33 cellular contexts compared by ENCODE assay signal in the genomic region with DNA sequence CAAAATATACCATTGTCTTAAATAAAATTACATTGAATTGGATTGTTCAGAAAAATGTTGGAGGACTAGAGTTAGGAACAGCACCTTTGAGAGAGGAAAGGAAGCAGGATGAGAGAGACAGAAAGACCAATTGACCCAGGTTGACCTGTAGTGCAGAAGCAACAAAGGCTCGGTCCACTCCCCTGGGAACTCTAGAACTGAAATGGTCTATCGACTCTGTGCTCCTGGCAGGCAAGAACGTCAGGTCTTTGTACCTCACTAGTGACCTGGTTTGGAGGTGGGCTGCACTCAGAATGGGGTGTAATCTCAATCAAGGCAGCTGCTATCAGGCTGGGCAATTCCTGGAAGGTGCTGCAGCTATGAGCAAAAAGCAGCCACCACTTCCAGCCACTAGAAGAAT.
"Had no signal": no experiment of that assay in that cellular context is flagged by ENCODE, and none has a peak within 500 bp of the region (broad histone marks: within the 10 kb centered on the region; RNA-seq: fewer than 3 reads in every experiment).

No MANE protein-coding gene starts in this region.

- H2AFZ ChIP-seq: PC-9 had no signal

- H3K27me3 Mint-ChIP-seq: activated CD8-positive, alpha-beta memory T cell treated with anti-CD3 and anti-CD28 coated beads, Interleukin-2, amount 10 ng/mL, durations not matched to agents 7 days and 5 days; brain had no signal

- H3K4me2 ChIP-seq: PC-9 had no signal

- H3K27me3 ChIP-seq: adrenal gland, MG63 had no signal

- H3K9me3 Mint-ChIP-seq: activated CD4-positive, alpha-beta memory T cell treated with anti-CD3 and anti-CD28 coated beads, Interleukin-2, amount 10 ng/mL, durations not matched to agents 7 days and 5 days; activated naive CD4-positive, alpha-beta T cell treated with anti-CD3 and anti-CD28 coated beads for 36 hours; activated naive CD4-positive, alpha-beta T cell treated with anti-CD3 and anti-CD28 coated beads, Interleukin-2, amount 50 U/mL, for 72 hours; activated T-helper 2 cell treated with anti-CD3 and anti-CD28 coated beads, Interferon-gamma antibody, Interleukin-2, Interleukin-4, amounts not matched to agents 10 μg/mL and 5 μg/mL and 100 μg/mL, durations not matched to agents 14 hours and 24 hours and 36 hours; brain had no signal

- H3K27ac Mint-ChIP-seq: activated CD4-positive, alpha-beta memory T cell treated with anti-CD3 and anti-CD28 coated beads, Interleukin-2, amount 10 ng/mL, durations not matched to agents 7 days and 5 days; activated CD8-positive, alpha-beta memory T cell treated with anti-CD3 and anti-CD28 coated beads, Interleukin-2, amount 10 ng/mL, durations not matched to agents 7 days and 5 days; activated naive CD4-positive, alpha-beta T cell treated with anti-CD3 and anti-CD28 coated beads for 36 hours; activated naive CD4-positive, alpha-beta T cell treated with anti-CD3 and anti-CD28 coated beads, Interleukin-2, amount 50 U/mL, for 72 hours; activated T-cell treated with anti-CD3 and anti-CD28 coated beads, Interleukin-2, amount 50 U/mL, for 72 hours; activated T-helper 2 cell treated with anti-CD3 and anti-CD28 coated beads, Interferon-gamma antibody, Interleukin-2, Interleukin-4, amounts not matched to agents 10 μg/mL and 5 μg/mL and 100 μg/mL, durations not matched to agents 14 hours and 24 hours and 36 hours; brain had no signal

- H3K36me3 ChIP-seq: adrenal gland, MG63, WERI-Rb-1 had no signal

- ATAC-seq: activated CD8-positive, alpha-beta memory T cell treated with anti-CD3 and anti-CD28 coated beads, Interleukin-2, amount 10 ng/mL, durations not matched to agents 7 days and 5 days; activated naive CD4-positive, alpha-beta T cell treated with anti-CD3 and anti-CD28 coated beads, Interleukin-2, amount 50 U/mL, for 72 hours; activated T-cell treated with anti-CD3 and anti-CD28 coated beads, Interleukin-2, amount 50 U/mL, for 72 hours had no signal

- H3K36me3 Mint-ChIP-seq: activated CD8-positive, alpha-beta memory T cell treated with anti-CD3 and anti-CD28 coated beads, Interleukin-2, amount 10 ng/mL, durations not matched to agents 7 days and 5 days; activated naive CD4-positive, alpha-beta T cell treated with anti-CD3 and anti-CD28 coated beads, Interleukin-2, amount 50 U/mL, for 72 hours; brain had no signal

- H3K4me1 ChIP-seq: adrenal gland had no signal

- DNase-seq: activated CD4-positive, alpha-beta memory T cell treated with anti-CD3 and anti-CD28 coated beads, Interleukin-2, amount 10 ng/mL, durations not matched to agents 7 days and 5 days; activated CD4-positive, alpha-beta T cell treated with anti-CD3 and anti-CD28 coated beads for 1 hour; activated CD4-positive, alpha-beta T cell treated with anti-CD3 and anti-CD28 coated beads for 48 hours; activated CD4-positive, CD25-positive, alpha-beta regulatory T cell; activated CD8-positive, alpha-beta memory T cell treated with anti-CD3 and anti-CD28 coated beads for 24 hours; activated CD8-positive, alpha-beta memory T cell treated with anti-CD3 and anti-CD28 coated beads, Interleukin-2, amount 10 ng/mL, durations not matched to agents 7 days and 5 days; activated CD8-positive, alpha-beta memory T cell treated with anti-CD3 and anti-CD28 coated beads, Interleukin-2, amount 50 U/mL, for 48 hours; activated gamma-delta T cell; activated naive CD4-positive, alpha-beta T cell treated with anti-CD3 and anti-CD28 coated beads for 36 hours; activated T-cell treated with anti-CD3 and anti-CD28 coated beads, Interleukin-2, amount 50 U/mL, for 72 hours; adrenal gland; anterior cingulate cortex; caudate nucleus; Kasumi-1; KG1; MG63; NCI-H1048; NCI-H1105 treated with DMSO at 0.1 percent for 48 hours; NCI-H1436; NCI-H1694; NCI-H1930; NCI-H345; NCI-H524 treated with DMSO at 0.1 percent for 48 hours; NCI-H748 treated with DMSO at 0.1 percent for 48 hours; PC-9; Right ventricle myocardium superior; T1000; WERI-Rb-1 had no signal

- H3K4me3 ChIP-seq: adrenal gland, MG63, PC-9, SK-N-MC had no signal

- FAIRE-seq: bronchial epithelial cell had no signal

- H3K27ac ChIP-seq: adrenal gland, PC-9, SK-N-MC, WERI-Rb-1 had no signal

- H3K9me3 ChIP-seq: adrenal gland, MG63 had no signal

- H3K4me3 Mint-ChIP-seq: activated CD4-positive, alpha-beta memory T cell treated with anti-CD3 and anti-CD28 coated beads, Interleukin-2, amount 10 ng/mL, durations not matched to agents 7 days and 5 days; activated CD8-positive, alpha-beta memory T cell treated with anti-CD3 and anti-CD28 coated beads, Interleukin-2, amount 10 ng/mL, durations not matched to agents 7 days and 5 days; activated naive CD4-positive, alpha-beta T cell treated with anti-CD3 and anti-CD28 coated beads for 36 hours; activated T-cell treated with anti-CD3 and anti-CD28 coated beads, Interleukin-2, amount 50 U/mL, for 72 hours; brain had no signal
